Comparison of ENCODE assay signal across 22 cellular contexts in the genomic region with DNA sequence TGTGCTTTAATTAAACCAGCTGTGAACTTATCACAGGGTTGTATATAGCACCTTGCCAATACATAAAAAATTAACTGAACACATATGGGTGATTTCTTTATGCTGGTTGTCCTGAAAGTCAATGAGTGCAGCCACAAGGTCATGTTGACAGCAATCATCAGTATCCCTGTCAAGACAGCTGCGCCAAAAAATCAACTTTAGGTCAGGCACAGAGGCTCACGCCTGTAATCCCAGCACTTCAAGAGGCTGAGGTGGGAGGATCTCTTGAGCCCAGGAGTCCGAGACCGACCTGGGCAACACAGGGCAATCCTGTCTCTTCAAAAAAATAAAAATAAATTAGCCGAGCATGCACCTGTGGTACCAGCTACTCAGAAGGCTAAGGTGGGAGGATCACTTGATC.
DNase-seq lines count a peak whose midpoint lies in the region; ATAC-seq lines count a peak whose summit lies in the region.
"Had no signal": no experiment of that assay in that cellular context is flagged by ENCODE, and none has a peak within 500 bp of the region (broad histone marks: within the 10 kb centered on the region; RNA-seq: fewer than 3 reads in every experiment).

No MANE protein-coding gene starts in this region.

- H3K4me3 ChIP-seq in right cardiac atrium (ENCODE audit: low read length) = no peak overlapping the region
- H3K4me3 ChIP-seq: BLaER1, GM12878 had no signal

- DNase-seq in Right ventricle myocardium superior (no peak), right cardiac atrium (no peak), NCI-H524 treated with DMSO at 0.1 percent for 48 hours (lab: John Stamatoyannopoulos, UW) (peak; percentile 3), posterior vena cava (ENCODE audit: low spot score) (peak; percentile 10)
- DNase-seq: 8988T; ACHN; BE2C; C1 segment of cervical spinal cord; CD4-positive, alpha-beta memory T cell; CD4-positive, CD25-positive, alpha-beta regulatory T cell; CD8-positive, alpha-beta memory T cell; COR-L47; DMS 273 treated with DMSO at 0.1 percent for 48 hours; DMS153; DMS53; DMS79; DND-41; EL; GDM1 had no signal

- no peaks in the 10 kb centered on the region for H3K9me3 ChIP-seq in right cardiac atrium (ENCODE audit: control insufficient read depth, low read length)
- H3K9me3 ChIP-seq: BE2C, BLaER1 had no signal

- H3K27ac ChIP-seq in right cardiac atrium (ENCODE audit: low read length) = no peak overlapping the region
- H3K27ac ChIP-seq: BLaER1 had no signal

- WGBS in right cardiac atrium = 60% methylated on average over 5 of the region's 5 CpGs

- intact Hi-C loops in Right ventricle myocardium superior (cut with DNase I) (no loop called here), right cardiac atrium (cut with DNase I) (no loop called here), posterior vena cava (cut with DNase I) (no loop called here)

- no peaks in the 10 kb centered on the region for H3K27me3 ChIP-seq in right cardiac atrium (ENCODE audit: control insufficient read depth, insufficient read depth)
- H3K27me3 ChIP-seq: BE2C, BLaER1 had no signal

- no peaks in the 10 kb centered on the region for H3K4me1 ChIP-seq in right cardiac atrium (ENCODE audit: control insufficient read depth, insufficient read depth, low read length)
- H3K4me1 ChIP-seq: BE2C, BLaER1 had no signal

- peak; percentile 53 for ATAC-seq in Right ventricle myocardium superior (ENCODE audit: poor library complexity)
- no peak for ATAC-seq in right cardiac atrium
- no peak for ATAC-seq in GM21786 (IDR thresholded peaks at IDR 0.05; ENCODE audit: unreplicated experiment)
- ATAC-seq: GM12878 had no signal

Comparison
In these comparisons a context has a peak if more than half of its experiments do, and no peak if none do; other contexts are left out.
1. DNase-seq: peak in NCI-H524 treated with DMSO at 0.1 percent for 48 hours (single experiment) and posterior vena cava (single experiment); none in Right ventricle myocardium superior (single experiment) and right cardiac atrium (0 of 3).